Comparison of ENCODE assay signal across 18 cellular contexts in genomic region chr18:9854801-9855676, GRCh38. TPM values are rescaled to one million over a fixed set of nuclear protein-coding genes. Genes with fewer than 3 reads are reported as not detected.
DNase-seq lines count a peak whose midpoint lies in the region; ATAC-seq and TF ChIP-seq lines count a peak whose summit lies in the region.
"Had no signal": no experiment of that assay in that cellular context is flagged by ENCODE, and none has a peak within 500 bp of the region (broad histone marks: within the 10 kb centered on the region; RNA-seq: fewer than 3 reads in every experiment).

No MANE protein-coding gene starts in this region.

- DNase-seq in right cardiac atrium (no peak), heart left ventricle (no peak), kidney tubule cell (ENCODE audit: low spot score) (peak; percentile 26), sciatic nerve (ENCODE audit: low spot score) (no peak), aorta (no peak), type B pancreatic cell (ENCODE audit: extremely low spot score, unreplicated experiment) (no peak), endodermal cell (no peak)
- DNase-seq in activated naive CD4-positive, alpha-beta T cell treated with anti-CD3 and anti-CD28 coated beads, Interleukin-2, amount 50 U/mL, for 16 hours = no peak
- DNase-seq: 8988T; activated T-cell treated with anti-CD3 and anti-CD28 coated beads for 4 hours; CD8-positive, alpha-beta memory T cell; effector memory CD4-positive, alpha-beta T cell; heart right ventricle; mesendoderm; NCI-H446 treated with DMSO at 0.1 percent for 48 hours; PC-3; T-cell had no signal

- peak; percentile 38 to 39 for ATAC-seq in right cardiac atrium
- no peak for ATAC-seq in heart left ventricle
- peak; percentile 38 for ATAC-seq in sciatic nerve
- no peak for ATAC-seq in aorta (ENCODE audit: low FRiP score)
- ATAC-seq: PC-3, T-cell had no signal

- H3K27me3 ChIP-seq in right cardiac atrium (ENCODE audit: control insufficient read depth, insufficient read depth) = no peaks in the 10 kb centered on the region
- H3K27me3 ChIP-seq in heart left ventricle = no peaks in the 10 kb centered on the region
- no peaks in the 10 kb centered on the region for H3K27me3 ChIP-seq in aorta (ENCODE audit: control insufficient read depth in 1 of 2, insufficient read depth in 2 of 2, low read length in 1 of 2)
- no peaks in the 10 kb centered on the region for H3K27me3 ChIP-seq in endodermal cell (ENCODE audit: control insufficient read depth, insufficient read depth, low read length, poor library complexity, severe bottlenecking)
- H3K27me3 ChIP-seq: heart right ventricle had no signal

- H3K4me1 ChIP-seq in right cardiac atrium (ENCODE audit: control insufficient read depth, insufficient read depth, low read length) = peaks cover 3% of the 10 kb centered on the region
- H3K4me1 ChIP-seq in heart left ventricle = peaks cover 0 to 14% (median 0%) of the 10 kb centered on the region in 12 donors
- no peaks in the 10 kb centered on the region for H3K4me1 ChIP-seq in aorta (ENCODE audit: control insufficient read depth in 1 of 2, insufficient read depth in 2 of 2, low read length in 2 of 2)
- H3K4me1 ChIP-seq in endodermal cell (ENCODE audit: control insufficient read depth, insufficient read depth, low read length) = no peaks in the 10 kb centered on the region

- H3K27ac ChIP-seq in right cardiac atrium (ENCODE audit: low read length) (no peak overlapping the region), heart left ventricle (peak overlapping the region in 1 of 12 donors; percentile 85), aorta (ENCODE audit: low read depth in 1 of 2, low read length in 2 of 2) (peak overlapping the region; percentile 85 to 97), endodermal cell (ENCODE audit: low read depth, low read length) (no peak overlapping the region)

- H3K4me3 Mint-ChIP-seq in type B pancreatic cell (no peak overlapping the region), endodermal cell (no peak overlapping the region)
- H3K4me3 Mint-ChIP-seq: CD8-positive, alpha-beta memory T cell; T-cell had no signal

- TF ChIP-seq POLR2A in heart left ventricle (IDR thresholded peaks at IDR 0.05) = no peak

- H3K4me3 ChIP-seq in right cardiac atrium (ENCODE audit: low read length) (no peak overlapping the region), heart left ventricle (no peak overlapping the region), aorta (ENCODE audit: low read length in 2 of 2) (no peak overlapping the region), endodermal cell (ENCODE audit: low read length) (no peak overlapping the region)
- H3K4me3 ChIP-seq: heart right ventricle had no signal

- intact Hi-C loops in right cardiac atrium (cut with DNase I) (no loop called here), heart left ventricle (cut with DNase I) (loop anchor here in 1 of 10 donors (5.0 kb wide), 1 partner anchor 48 kb away; no protein-coding TSS in a partner anchor), sciatic nerve (cut with DNase I) (no loop called here), aorta (cut with DNase I) (no loop called here)

- H3K36me3 Mint-ChIP-seq in type B pancreatic cell (no peaks in the 10 kb centered on the region), endodermal cell (ENCODE audit: low read depth) (peaks cover 2% of the 10 kb centered on the region)
- H3K36me3 Mint-ChIP-seq: CD8-positive, alpha-beta memory T cell; T-cell had no signal

- H3K36me3 ChIP-seq in heart left ventricle (peaks cover 0 to 11% (median 4%) of the 10 kb centered on the region in 9 donors), aorta (ENCODE audit: control insufficient read depth in 1 of 2, insufficient read depth in 2 of 2, low read length in 1 of 2) (peaks cover 0 to 3% of the 10 kb centered on the region in 2 donors), endodermal cell (ENCODE audit: control insufficient read depth, insufficient read depth, low read length) (no peaks in the 10 kb centered on the region)

- H3K9me3 ChIP-seq in right cardiac atrium (ENCODE audit: control insufficient read depth, low read length) (no peaks in the 10 kb centered on the region), heart left ventricle (peaks cover 0 to 6% (median 0%) of the 10 kb centered on the region in 12 donors), aorta (ENCODE audit: control insufficient read depth, low read length) (no peaks in the 10 kb centered on the region), endodermal cell (ENCODE audit: control insufficient read depth, low read length) (peaks cover 10% of the 10 kb centered on the region)
- H3K9me3 ChIP-seq: heart right ventricle had no signal

- H3K27ac Mint-ChIP-seq in type B pancreatic cell = no peak overlapping the region
- H3K27ac Mint-ChIP-seq in endodermal cell = no peak overlapping the region
- H3K27ac Mint-ChIP-seq: CD8-positive, alpha-beta memory T cell; T-cell had no signal

- WGBS in right cardiac atrium = 77% methylated on average over 12 of the region's 12 CpGs
- 77 to 82% (median 79%) methylated on average over 12 of the region's 12 CpGs for WGBS in heart left ventricle, 4 donors
- WGBS in aorta, 2 donors = 56 to 58% methylated on average over 12 of the region's 12 CpGs
- WGBS in endodermal cell (ENCODE audit: insufficient coverage in 1 of 2, insufficient read length in 1 of 2), 2 experiments = 92 to 98% methylated on average over 10 to 12 of the region's 12 CpGs

- H3K9me3 Mint-ChIP-seq in type B pancreatic cell = no peaks in the 10 kb centered on the region
- H3K9me3 Mint-ChIP-seq in endodermal cell = peaks cover 9% of the 10 kb centered on the region
- H3K9me3 Mint-ChIP-seq: CD8-positive, alpha-beta memory T cell; T-cell had no signal

- no peak overlapping the region for H3K9ac ChIP-seq in endodermal cell (ENCODE audit: extremely low read depth, low read length, poor library complexity, severe bottlenecking)

- peaks cover 6% of the 10 kb centered on the region for H3K4me1 Mint-ChIP-seq in type B pancreatic cell (ENCODE audit: unreplicated experiment)
- no peaks in the 10 kb centered on the region for H3K4me1 Mint-ChIP-seq in endodermal cell
- H3K4me1 Mint-ChIP-seq: CD8-positive, alpha-beta memory T cell; T-cell had no signal

- no peak for TF ChIP-seq CTCF in heart left ventricle (IDR thresholded peaks at IDR 0.05)
- TF ChIP-seq CTCF in type B pancreatic cell (conservative IDR thresholded peaks at IDR 0.05) = no peak
- no peak for TF ChIP-seq CTCF in endodermal cell (conservative IDR thresholded peaks at IDR 0.05)

- no peaks in the 10 kb centered on the region for H3K27me3 Mint-ChIP-seq in type B pancreatic cell
- no peaks in the 10 kb centered on the region for H3K27me3 Mint-ChIP-seq in endodermal cell (ENCODE audit: insufficient read depth)

RNA-seq across cellular contexts. Expression of gene TXNDC2, which starts 30.7 kb away (rescaled TPM):
- total RNA-seq in right cardiac atrium (under 1 TPM in 2 of 4 donors, not detected in 2; 0.23 to 0.42 TPM), heart left ventricle (not detected), sciatic nerve (not detected), aorta (under 1 TPM; 0.21 to 0.65 TPM), type B pancreatic cell (ENCODE audit: low replicate concordance) (not detected in 2 replicates), endodermal cell (not detected)
- polyA plus RNA-seq in right cardiac atrium (not detected), heart left ventricle (under 1 TPM in 1 of 2 donors, not detected in 1; 0.03 TPM), aorta (not detected)
- polyA plus RNA-seq in endodermal cell (2013, experiment 1 of 2) = 0.07 TPM
- not detected for polyA plus RNA-seq in endodermal cell (2013, experiment 2 of 2)
- total RNA-seq: CD8-positive, alpha-beta memory T cell; HT-29; T-cell had no signal
- polyA plus RNA-seq: CD8-positive, alpha-beta memory T cell had no signal

RNA-seq across cellular contexts. Expression of gene VAPA, which starts 58.8 kb away (rescaled TPM):
- total RNA-seq in right cardiac atrium (100 to 1,000 TPM; 172 to 206 (median 204) TPM), heart left ventricle (100 to 1,000 TPM; 186 to 289 (median 219) TPM), sciatic nerve (184 TPM), aorta (100 to 1,000 TPM; 176 to 221 TPM), type B pancreatic cell (ENCODE audit: low replicate concordance) (132 and 147 TPM in 2 replicates), endodermal cell (100 to 1,000 TPM; 122 to 168 TPM)
- polyA plus RNA-seq in right cardiac atrium (199 TPM), heart left ventricle (100 to 1,000 TPM; 107 to 186 TPM), aorta (100 to 1,000 TPM; 119 to 210 TPM)
- 166 TPM for polyA plus RNA-seq in endodermal cell (2013, experiment 1 of 2)
- polyA plus RNA-seq in endodermal cell (2013, experiment 2 of 2) = 158 TPM

Comparison
In these comparisons a context has a peak if more than half of its experiments do, and no peak if none do; other contexts are left out.
1. ATAC-seq: peak in right cardiac atrium (2 of 2) and sciatic nerve (single experiment); none in heart left ventricle (0 of 4) and aorta (single experiment).
2. H3K27ac ChIP-seq: peak in aorta (2 of 2); none in right cardiac atrium (single experiment) and endodermal cell (single experiment).